Comparison of ENCODE assay signal across 31 cellular contexts in the genomic region with DNA sequence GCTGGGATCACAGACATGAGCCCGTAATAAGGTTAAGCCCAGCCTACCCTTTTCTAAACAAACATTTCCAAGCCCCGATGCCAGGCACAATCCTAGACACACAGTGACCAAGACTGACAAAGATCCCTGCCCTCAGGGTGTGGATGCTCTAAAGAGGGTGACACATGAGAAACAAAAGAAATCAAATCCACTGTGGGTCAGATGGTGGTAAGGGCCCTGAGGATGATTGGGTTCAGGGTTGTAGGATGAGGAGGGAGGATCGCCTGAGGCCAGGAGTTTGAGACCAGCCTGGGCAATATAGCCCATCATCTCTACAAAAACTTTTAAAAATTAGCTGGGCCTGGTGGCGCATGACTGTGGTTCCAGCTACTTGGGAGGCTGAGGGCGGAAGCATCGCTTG.
"Had no signal": no experiment of that assay in that cellular context is flagged by ENCODE, and none has a peak within 500 bp of the region (broad histone marks: within the 10 kb centered on the region; RNA-seq: fewer than 3 reads in every experiment).

No MANE protein-coding gene starts in this region.

- H3K36me3 Mint-ChIP-seq: mesothelial cell of epicardium; natural killer cell treated with Interleukin-12 subunit alpha and Interleukin-12 subunit beta and Interleukin-15 and Interleukin-18, amount 100 ng/mL, for 72 hours; stimulated activated effector memory CD8-positive, alpha-beta T cell treated with anti-CD3 and anti-CD28 coated beads, Interleukin-12 subunit alpha, Interleukin-12 subunit beta, amount 100 ng/mL, for 72 hours had no signal

- H3K27ac Mint-ChIP-seq: effector memory CD8-positive, alpha-beta T cell; mesothelial cell of epicardium; natural killer cell treated with Interleukin-12 subunit alpha and Interleukin-12 subunit beta and Interleukin-15 and Interleukin-18, amount 100 ng/mL, for 72 hours; stimulated activated effector memory CD8-positive, alpha-beta T cell treated with anti-CD3 and anti-CD28 coated beads, Interleukin-12 subunit alpha, Interleukin-12 subunit beta, amount 100 ng/mL, for 72 hours had no signal

- H3K9me3 Mint-ChIP-seq: mesothelial cell of epicardium; natural killer cell treated with Interleukin-12 subunit alpha and Interleukin-12 subunit beta and Interleukin-15 and Interleukin-18, amount 100 ng/mL, for 72 hours had no signal

- H3K4me3 ChIP-seq: gastrocnemius medialis, heart left ventricle, hepatocyte, lung, mucosa of descending colon, smooth muscle cell, testis, tibial artery, upper lobe of right lung, uterus had no signal

- H3K9me3 ChIP-seq: gastrocnemius medialis, heart left ventricle, mucosa of descending colon, neutrophil, testis, tibial artery, upper lobe of right lung, uterus had no signal

- FAIRE-seq: endometrium, kidney had no signal

- H3K27me3 Mint-ChIP-seq: progenitor cell of endocrine pancreas had no signal

- H3K27me3 ChIP-seq: gastrocnemius medialis, hepatocyte, testis, tibial artery, uterus had no signal

- H2AFZ ChIP-seq: hepatocyte, parathyroid adenoma had no signal

- H3K4me3 Mint-ChIP-seq: effector memory CD8-positive, alpha-beta T cell; natural killer cell treated with Interleukin-12 subunit alpha and Interleukin-12 subunit beta and Interleukin-15 and Interleukin-18, amount 100 ng/mL, for 72 hours; stimulated activated effector memory CD8-positive, alpha-beta T cell treated with anti-CD3 and anti-CD28 coated beads, Interleukin-12 subunit alpha, Interleukin-12 subunit beta, amount 100 ng/mL, for 72 hours had no signal

- DNase-seq: cerebellar nuclear complex; cortex of kidney; effector memory CD8-positive, alpha-beta T cell; foreskin fibroblast; gastrocnemius medialis; heart left ventricle; kidney; mesenchymal stem cell; mucosa of descending colon; naive B cell; stimulated activated CD4-positive, alpha-beta T cell treated with anti-CD3 and anti-CD28 coated beads, Interleukin-12 subunit alpha, Interleukin-12 subunit beta, amount 100 ng/mL, for 4 hours; stimulated activated CD4-positive, alpha-beta T cell treated with anti-CD3 and anti-CD28 coated beads, Interleukin-1b, Interleukin-23, amount 100 ng/mL, for 48 hours; stimulated activated CD4-positive, alpha-beta T cell treated with anti-CD3 and anti-CD28 coated beads, Interleukin-4, amount 100 ng/mL, for 1 hour; stimulated activated naive CD4-positive, alpha-beta T cell treated with Interleukin-2 at 50 U/mL for 16 hours; substantia nigra; testis; tibial artery; upper lobe of right lung; uterus had no signal

- H3K4me2 ChIP-seq: hepatocyte, smooth muscle cell had no signal

- H3K27ac ChIP-seq: gastrocnemius medialis, heart left ventricle, hepatocyte, neutrophil, parathyroid adenoma, testis, tibial artery, upper lobe of right lung, uterus had no signal

- ATAC-seq: effector memory CD8-positive, alpha-beta T cell; esophagus mucosa; gastrocnemius medialis; heart left ventricle; mucosa of descending colon; natural killer cell treated with Interleukin-12 subunit alpha and Interleukin-12 subunit beta and Interleukin-15 and Interleukin-18, amount 100 ng/mL, for 72 hours; sciatic nerve; stimulated activated effector memory CD8-positive, alpha-beta T cell treated with anti-CD3 and anti-CD28 coated beads, Interleukin-12 subunit alpha, Interleukin-12 subunit beta, amount 100 ng/mL, for 72 hours; upper lobe of right lung had no signal

- H3K9ac ChIP-seq: parathyroid adenoma had no signal

- H3K36me3 ChIP-seq: gastrocnemius medialis, heart left ventricle, neutrophil, tibial artery, upper lobe of right lung, uterus had no signal
